Comparison of ENCODE assay signal across 1 cellular context in the genomic region with DNA sequence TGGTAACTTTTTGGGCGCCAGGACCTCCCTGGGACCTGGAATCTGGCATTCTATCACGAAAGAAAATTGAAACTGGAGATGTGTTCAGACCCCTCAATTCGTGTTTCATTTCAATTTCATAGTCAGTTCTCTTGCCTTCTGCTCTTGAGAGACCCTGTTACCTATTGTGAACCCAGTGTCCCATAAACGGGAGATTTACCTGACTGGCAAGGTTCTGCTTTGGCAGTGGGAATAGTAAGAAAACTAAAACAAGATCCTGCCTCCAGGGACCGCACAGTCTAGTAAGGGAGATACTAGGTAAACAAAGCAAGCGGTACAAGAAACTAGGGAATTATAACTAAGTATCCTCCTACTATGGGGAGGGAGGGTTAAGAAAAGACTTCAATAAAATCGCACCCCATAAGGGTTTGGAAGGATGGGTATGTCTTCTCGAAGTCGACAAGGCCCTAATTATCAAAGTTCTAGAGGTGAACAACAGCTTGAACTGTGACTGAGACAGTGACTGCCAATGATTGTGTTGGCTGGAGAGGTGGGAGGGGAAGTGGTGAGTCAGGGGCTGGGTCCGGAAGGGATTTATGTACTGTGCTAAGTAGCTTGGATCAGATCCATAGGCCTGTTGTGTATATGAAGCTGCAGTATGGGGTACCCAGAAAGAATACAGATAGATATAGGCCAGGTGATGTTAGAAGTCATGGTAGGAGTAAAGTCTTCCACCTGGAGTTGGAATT.
TF ChIP-seq lines count a peak whose summit lies in the region.

No MANE protein-coding gene starts in this region.

TF ChIP-seq in HepG2, 621 proteins besides CTCF, POLR2A, EP300 and RAD21 (continued from another document and continues in another):
- TF ChIP-seq, protein P1, sequence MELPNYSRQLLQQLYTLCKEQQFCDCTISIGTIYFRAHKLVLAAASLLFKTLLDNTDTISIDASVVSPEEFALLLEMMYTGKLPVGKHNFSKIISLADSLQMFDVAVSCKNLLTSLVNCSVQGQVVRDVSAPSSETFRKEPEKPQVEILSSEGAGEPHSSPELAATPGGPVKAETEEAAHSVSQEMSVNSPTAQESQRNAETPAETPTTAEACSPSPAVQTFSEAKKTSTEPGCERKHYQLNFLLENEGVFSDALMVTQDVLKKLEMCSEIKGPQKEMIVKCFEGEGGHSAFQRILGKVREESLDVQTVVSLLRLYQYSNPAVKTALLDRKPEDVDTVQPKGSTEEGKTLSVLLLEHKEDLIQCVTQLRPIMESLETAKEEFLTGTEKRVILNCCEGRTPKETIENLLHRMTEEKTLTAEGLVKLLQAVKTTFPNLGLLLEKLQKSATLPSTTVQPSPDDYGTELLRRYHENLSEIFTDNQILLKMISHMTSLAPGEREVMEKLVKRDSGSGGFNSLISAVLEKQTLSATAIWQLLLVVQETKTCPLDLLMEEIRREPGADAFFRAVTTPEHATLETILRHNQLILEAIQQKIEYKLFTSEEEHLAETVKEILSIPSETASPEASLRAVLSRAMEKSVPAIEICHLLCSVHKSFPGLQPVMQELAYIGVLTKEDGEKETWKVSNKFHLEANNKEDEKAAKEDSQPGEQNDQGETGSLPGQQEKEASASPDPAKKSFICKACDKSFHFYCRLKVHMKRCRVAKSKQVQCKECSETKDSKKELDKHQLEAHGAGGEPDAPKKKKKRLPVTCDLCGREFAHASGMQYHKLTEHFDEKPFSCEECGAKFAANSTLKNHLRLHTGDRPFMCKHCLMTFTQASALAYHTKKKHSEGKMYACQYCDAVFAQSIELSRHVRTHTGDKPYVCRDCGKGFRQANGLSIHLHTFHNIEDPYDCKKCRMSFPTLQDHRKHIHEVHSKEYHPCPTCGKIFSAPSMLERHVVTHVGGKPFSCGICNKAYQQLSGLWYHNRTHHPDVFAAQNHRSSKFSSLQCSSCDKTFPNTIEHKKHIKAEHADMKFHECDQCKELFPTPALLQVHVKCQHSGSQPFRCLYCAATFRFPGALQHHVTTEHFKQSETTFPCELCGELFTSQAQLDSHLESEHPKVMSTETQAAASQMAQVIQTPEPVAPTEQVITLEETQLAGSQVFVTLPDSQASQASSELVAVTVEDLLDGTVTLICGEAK (IDR thresholded peaks at IDR 0.05): no peak
- TF ChIP-seq, protein P1 (CRISPR knock-in tag; IDR thresholded peaks at IDR 0.05): no peak; the same call in 1 of the 2 replicates
- TF ChIP-seq GATA4 (IDR thresholded peaks at IDR 0.05; ENCODE audit: borderline replicate concordance, low read depth) (peak; percentile 71; the same call in 1 of the 2 replicates), CENPX (CRISPR knock-in tag; IDR thresholded peaks at IDR 0.05) (no peak), ZSCAN5A (CRISPR knock-in tag; IDR thresholded peaks at IDR 0.05; ENCODE audit: borderline replicate concordance) (no peak), TCF7 (IDR thresholded peaks at IDR 0.05; ENCODE audit: low read depth) (0 out of 2 replicates have a peak, but pooled peaks have one; percentile 43), HNF1A (IDR thresholded peaks at IDR 0.05; ENCODE audit: low read depth) (peak; percentile 31; the same call in 1 of the 2 replicates), HNF1A (CRISPR knock-in tag; IDR thresholded peaks at IDR 0.05; ENCODE audit: borderline replicate concordance) (no peak), RFXANK (CRISPR knock-in tag; IDR thresholded peaks at IDR 0.05) (no peak), ZNF414 (CRISPR knock-in tag; IDR thresholded peaks at IDR 0.05) (0 out of 2 replicates have a peak, but pooled peaks have one; percentile 20), SIX1 (CRISPR knock-in tag; IDR thresholded peaks at IDR 0.05; ENCODE audit: borderline replicate concordance) (peak; percentile 64; the same call in 1 of the 2 replicates), RFX3 (CRISPR knock-in tag; IDR thresholded peaks at IDR 0.05) (no peak), PPARG (CRISPR knock-in tag; conservative IDR thresholded peaks at IDR 0.05) (peak; percentile 15; the same call in 1 of the 2 replicates), CREBL2 (CRISPR knock-in tag; IDR thresholded peaks at IDR 0.05; ENCODE audit: borderline replicate concordance) (no peak), ZNF644 (CRISPR knock-in tag; IDR thresholded peaks at IDR 0.05; ENCODE audit: low read depth) (0 out of 2 replicates have a peak, but pooled peaks have one; percentile 11), SMAD3 (CRISPR knock-in tag; IDR thresholded peaks at IDR 0.05) (no peak; the same call in 1 of the 2 replicates), GATAD2A (CRISPR knock-in tag; IDR thresholded peaks at IDR 0.05) (peak; percentile 80), ZNF549 (CRISPR knock-in tag; IDR thresholded peaks at IDR 0.05) (no peak), RXRB (CRISPR knock-in tag; IDR thresholded peaks at IDR 0.05; ENCODE audit: borderline replicate concordance) (peak; percentile 80), ZNF556 (CRISPR knock-in tag; IDR thresholded peaks at IDR 0.05; ENCODE audit: borderline replicate concordance) (peak; percentile 43; the same call in 1 of the 2 replicates), ZNF335 (CRISPR knock-in tag; IDR thresholded peaks at IDR 0.05) (peak; percentile 21; the same call in 1 of the 2 replicates), NFYB (CRISPR knock-in tag; IDR thresholded peaks at IDR 0.05) (0 out of 2 replicates have a peak, but pooled peaks have one; percentile 9), TOE1 (CRISPR knock-in tag; IDR thresholded peaks at IDR 0.05) (no peak), ZFY (CRISPR knock-in tag; IDR thresholded peaks at IDR 0.05) (0 out of 2 replicates have a peak, but pooled peaks have one; percentile 47), ZNF720 (CRISPR knock-in tag; IDR thresholded peaks at IDR 0.05) (no peak), STAT6 (CRISPR knock-in tag; IDR thresholded peaks at IDR 0.05; ENCODE audit: borderline replicate concordance) (0 out of 2 replicates have a peak, but pooled peaks have one; percentile 45)
- TF ChIP-seq, protein P2, sequence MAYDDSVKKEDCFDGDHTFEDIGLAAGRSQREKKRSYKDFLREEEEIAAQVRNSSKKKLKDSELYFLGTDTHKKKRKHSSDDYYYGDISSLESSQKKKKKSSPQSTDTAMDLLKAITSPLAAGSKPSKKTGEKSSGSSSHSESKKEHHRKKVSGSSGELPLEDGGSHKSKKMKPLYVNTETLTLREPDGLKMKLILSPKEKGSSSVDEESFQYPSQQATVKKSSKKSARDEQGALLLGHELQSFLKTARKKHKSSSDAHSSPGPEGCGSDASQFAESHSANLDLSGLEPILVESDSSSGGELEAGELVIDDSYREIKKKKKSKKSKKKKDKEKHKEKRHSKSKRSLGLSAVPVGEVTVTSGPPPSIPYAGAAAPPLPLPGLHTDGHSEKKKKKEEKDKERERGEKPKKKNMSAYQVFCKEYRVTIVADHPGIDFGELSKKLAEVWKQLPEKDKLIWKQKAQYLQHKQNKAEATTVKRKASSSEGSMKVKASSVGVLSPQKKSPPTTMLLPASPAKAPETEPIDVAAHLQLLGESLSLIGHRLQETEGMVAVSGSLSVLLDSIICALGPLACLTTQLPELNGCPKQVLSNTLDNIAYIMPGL (CRISPR knock-in tag; IDR thresholded peaks at IDR 0.05; ENCODE audit: borderline replicate concordance in 1 of 2, low read depth in 1 of 2): no peak; a peak in 1 of 4 replicates
- TF ChIP-seq, protein P3, sequence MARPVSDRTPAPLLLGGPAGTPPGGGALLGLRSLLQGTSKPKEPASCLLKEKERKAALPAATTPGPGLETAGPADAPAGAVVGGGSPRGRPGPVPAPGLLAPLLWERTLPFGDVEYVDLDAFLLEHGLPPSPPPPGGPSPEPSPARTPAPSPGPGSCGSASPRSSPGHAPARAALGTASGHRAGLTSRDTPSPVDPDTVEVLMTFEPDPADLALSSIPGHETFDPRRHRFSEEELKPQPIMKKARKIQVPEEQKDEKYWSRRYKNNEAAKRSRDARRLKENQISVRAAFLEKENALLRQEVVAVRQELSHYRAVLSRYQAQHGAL (CRISPR knock-in tag; IDR thresholded peaks at IDR 0.05; ENCODE audit: not compliant biosample characterization): no peak
